ENCODE assay signal across 10 cellular contexts in genomic region chr5:149486726-149487635, GRCh38.
A peak's percentile ranks its signal among the peaks of the same experiment; 100 is the strongest.
DNase-seq lines count a peak whose midpoint lies in the region; ATAC-seq, FAIRE-seq and TF ChIP-seq lines count a peak whose summit lies in the region.
"Had no signal": no experiment of that assay in that cellular context is flagged by ENCODE, and none has a peak within 500 bp of the region (broad histone marks: within the 10 kb centered on the region; RNA-seq: fewer than 3 reads in every experiment).

No MANE protein-coding gene starts in this region.

- H3K9me3 ChIP-seq in right atrium auricular region: no peaks in the 10 kb centered on the region
- H3K9me3 ChIP-seq in gastrocnemius medialis: no peaks in the 10 kb centered on the region
- H3K9me3 ChIP-seq in OCI-LY7 (ENCODE audit: low read length): no peaks in the 10 kb centered on the region

- POLR2A ChIA-PET in OCI-LY7 (lab: Charles Lee): interaction anchor here (1.0 to 1.5 kb wide), 3 partner anchors 11 to 531 kb away, joined by 3 read pairs; no protein-coding TSS in a partner anchor

- no peaks in the 10 kb centered on the region for H3K79me2 ChIP-seq in OCI-LY7 (ENCODE audit: insufficient read depth, low read depth, low read length)

- no peak for TF ChIP-seq POLR2A in gastrocnemius medialis (IDR thresholded peaks at IDR 0.05)

- in situ Hi-C loops in gastrocnemius medialis (cut with MboI; ENCODE audit: low sequenced_read_pairs in 4 of 4): no loop called here

- H3K27ac ChIP-seq in adipose tissue (ENCODE audit: low read depth, low read length) (peak overlapping the region; percentile 17), right atrium auricular region (peak overlapping the region; percentile 91 to 93), gastrocnemius medialis (peak overlapping the region; percentile 84 to 87 (median 85)), OCI-LY7 (ENCODE audit: low read depth, low read length, poor library complexity, severe bottlenecking) (no peak overlapping the region)

- CTCF ChIA-PET in OCI-LY7 (lab: Charles Lee; ENCODE audit: unreplicated experiment): no interaction called here

- DNase-seq in right atrium auricular region (ENCODE audit: low spot score) (no peak), gastrocnemius medialis (no peak), H4 (ENCODE audit: low spot score) (no peak), GM19240 (ENCODE audit: insufficient read length, low spot score) (no peak), OCI-LY7 (ENCODE audit: low spot score) (no peak)
- DNase-seq: activated naive CD4-positive, alpha-beta T cell treated with Interleukin-2 at 50 U/mL for 16 hours; NCI-H1417 treated with DMSO at 0.1 percent for 48 hours had no signal

- TF ChIP-seq CTCF in right atrium auricular region (IDR thresholded peaks at IDR 0.05) (no peak), gastrocnemius medialis (IDR thresholded peaks at IDR 0.05 in 4 of 5, conservative IDR thresholded peaks at IDR 0.05 in 1 of 5) (no peak), OCI-LY7 (conservative IDR thresholded peaks at IDR 0.05; ENCODE audit: low read length) (no peak)

- H3K4me2 ChIP-seq in OCI-LY7 (ENCODE audit: low read length): no peak overlapping the region

- H3K4me1 ChIP-seq in right atrium auricular region (peaks cover 0 to 57% of the 10 kb centered on the region in 2 donors), gastrocnemius medialis (peaks cover 57 to 63% of the 10 kb centered on the region in 2 donors), OCI-LY7 (ENCODE audit: insufficient read depth, low read length, poor library complexity, severe bottlenecking) (no peaks in the 10 kb centered on the region)

- H3K4me3 ChIP-seq in right atrium auricular region (no peak overlapping the region), gastrocnemius medialis (no peak overlapping the region), OCI-LY7 (ENCODE audit: low read depth, low read length, poor library complexity, severe bottlenecking) (no peak overlapping the region)

- ATAC-seq in gastrocnemius medialis (no peak), HG02759 (IDR thresholded peaks at IDR 0.05; ENCODE audit: unreplicated experiment) (no peak)

- BruUV-seq in OCI-LY7 (replicated peaks; lab: Mats Ljungman, UMichigan): no TSS peak

- intact Hi-C loops in gastrocnemius medialis (cut with DNase I; ENCODE audit: low total_unique reads) (loop anchor here (1.0 kb wide), 1 partner anchor 64 kb away; the partner anchor contains the start of gene CSNK1A1), OCI-LY7 (cut with micrococcal nuclease; ENCODE audit: unreplicated experiment) (no loop called here)

- no peaks in the 10 kb centered on the region for H3K9me2 ChIP-seq in OCI-LY7 (ENCODE audit: insufficient read depth, low read length)

- peak; percentile 69 for FAIRE-seq in G401.6 (lab: Jason Lieb, UNC)

- H3K27me3 ChIP-seq in right atrium auricular region: no peaks in the 10 kb centered on the region
- no peaks in the 10 kb centered on the region for H3K27me3 ChIP-seq in gastrocnemius medialis

- H4K20me1 ChIP-seq in OCI-LY7 (ENCODE audit: insufficient read depth, low read length): no peaks in the 10 kb centered on the region

- H3K36me3 ChIP-seq in right atrium auricular region (no peaks in the 10 kb centered on the region), gastrocnemius medialis (no peaks in the 10 kb centered on the region), OCI-LY7 (ENCODE audit: insufficient read depth, low read length) (no peaks in the 10 kb centered on the region)

- H2AFZ ChIP-seq in OCI-LY7 (ENCODE audit: low read length): no peak overlapping the region

- 69 to 80% (median 76%) methylated on average over 5 of the region's 5 CpGs for WGBS in adipose tissue, 3 donors
